7 cellular contexts compared by ENCODE assay signal in genomic region chr13:21268485-21268884, GRCh38.
DNase-seq lines count a peak whose midpoint lies in the region; ATAC-seq, FAIRE-seq and TF ChIP-seq lines count a peak whose summit lies in the region.
"Not testable (repeated sequence)": the region's sequence is repeated elsewhere in the genome, so short reads cannot be mapped to it uniquely, and the experiment has no call there.

No MANE protein-coding gene starts in this region.

- in situ Hi-C loops in HepG2 (cut with HindIII; ENCODE audit: extremely low pct_ligation_motif_present, low pct_unique_long_range_greater_than_20kb) = not testable (repeated sequence)

- H3K4me2 ChIP-seq in HepG2 (ENCODE audit: low read depth, low read length) = not testable (repeated sequence)

- not testable (repeated sequence) for H3K4me1 ChIP-seq in HepG2 (ENCODE audit: insufficient read depth, low read length); small intestine (ENCODE audit: control insufficient read depth in 2 of 2, insufficient read depth in 1 of 2, low read depth in 1 of 2, low read length in 1 of 2)

- H4K20me1 ChIP-seq in HepG2 (ENCODE audit: insufficient read depth, low read length) = not testable (repeated sequence)

- not testable (repeated sequence) for H3K27ac Mint-ChIP-seq in chondrocyte (ENCODE audit: unreplicated experiment)

- H3K4me3 ChIP-seq in GM06990 (replicated peaks; ENCODE audit: low read depth, low read length); HepG2 (replicated peaks in 1 of 3; ENCODE audit: insufficient read depth in 1 of 3, low read depth in 2 of 3, low read length in 3 of 3); small intestine (ENCODE audit: low read depth in 1 of 2, low read length in 2 of 2): not testable (repeated sequence)

- not testable (repeated sequence) for H3K4me1 Mint-ChIP-seq in chondrocyte (ENCODE audit: low read depth)

- not testable (repeated sequence) for H2AFZ ChIP-seq in HepG2 (ENCODE audit: low read length)

- not testable (repeated sequence) for TF ChIP-seq RAD21 in HepG2 (CRISPR knock-in tag; IDR thresholded peaks at IDR 0.05)

- not testable (repeated sequence) for BruUV-seq in HepG2 (replicated peaks; lab: Mats Ljungman, UMichigan)

- not testable (repeated sequence) for H3K36me3 Mint-ChIP-seq in chondrocyte (ENCODE audit: low read depth)

- H3K9me3 ChIP-seq in HepG2 (ENCODE audit: low read length); small intestine (ENCODE audit: control insufficient read depth, low read depth): not testable (repeated sequence)

- POLR2A ChIA-PET in HepG2 (lab: Yijun Ruan, JAX) = not testable (repeated sequence)

- CTCF ChIA-PET in HepG2 (lab: Yijun Ruan, JAX; ENCODE audit: low intra/inter-chr PET ratio, low total read pairs) = not testable (repeated sequence)

- peak; percentile 77 for FAIRE-seq in RCC 7860 (lab: Jason Lieb, UNC)
- peak; percentile 96 for FAIRE-seq in frontal cortex (lab: Jason Lieb, UNC)
- peak; percentile 65 for FAIRE-seq in HepG2 (lab: Jason Lieb, UNC)
- FAIRE-seq in small intestine (lab: Jason Lieb, UNC) = peak; percentile 98

- not testable (repeated sequence) for H3K27ac ChIP-seq in C4-2B; HepG2 (ENCODE audit: extremely low read length, insufficient read depth, low read length); small intestine (ENCODE audit: low read depth in 1 of 2, low read length in 1 of 2)

- not testable (repeated sequence) for TF ChIP-seq EP300 in HepG2 (IDR thresholded peaks at IDR 0.05; ENCODE audit: low read depth in 2 of 2, low read length in 2 of 2); HepG2 (CRISPR knock-in tag; IDR thresholded peaks at IDR 0.05; ENCODE audit: borderline replicate concordance)

- intact Hi-C loops in HepG2 (cut with micrococcal nuclease; ENCODE audit: unreplicated experiment) = not testable (repeated sequence)

- not testable (repeated sequence) for DNase-seq in GM06990 (ENCODE audit: extremely low read depth, insufficient read length); RCC 7860 (ENCODE audit: low spot score); chondrocyte (ENCODE audit: low spot score); frontal cortex (ENCODE audit: low spot score in 2 of 2); HepG2 (ENCODE audit: low spot score); small intestine

- 2% methylated on average over 1 of the region's 1 CpG for WGBS in HepG2 (ENCODE audit: low lambda C conversion rate)
- 15 to 29% (median 29%) methylated on average over 1 of the region's 1 CpG for WGBS in small intestine, 3 donors

- H3K9me3 Mint-ChIP-seq in chondrocyte (ENCODE audit: low read depth) = not testable (repeated sequence)

- H3K4me3 Mint-ChIP-seq in chondrocyte (ENCODE audit: unreplicated experiment) = not testable (repeated sequence)

- H3K27me3 ChIP-seq in GM06990 (replicated peaks; ENCODE audit: control insufficient read depth, insufficient read depth, low read length); HepG2 (ENCODE audit: control insufficient read depth in 1 of 2, insufficient read depth in 2 of 2, low read length in 2 of 2); small intestine (ENCODE audit: control insufficient read depth in 2 of 2, insufficient read depth in 2 of 2, low read length in 2 of 2): not testable (repeated sequence)

- H3K9ac ChIP-seq in HepG2 (ENCODE audit: insufficient read depth, low read depth, low read length) = not testable (repeated sequence)

- TF ChIP-seq POLR2A in HepG2 (IDR thresholded peaks at IDR 0.05; ENCODE audit: insufficient read depth in 1 of 2, low read depth in 2 of 2, low read length in 2 of 2) = not testable (repeated sequence)

- TF ChIP-seq CTCF in C4-2B (conservative IDR thresholded peaks at IDR 0.05) (peak; percentile 29), GM06990 (IDR thresholded peaks at IDR 0.05; ENCODE audit: insufficient read depth, low read length, poor library complexity, severe bottlenecking) (peak; percentile 5), chondrocyte (IDR thresholded peaks at IDR 0.05) (peak; percentile 61)
- not testable (repeated sequence) for TF ChIP-seq CTCF in HepG2 (CRISPR knock-in tag; IDR thresholded peaks at IDR 0.05)

- H3K79me2 ChIP-seq in HepG2 (ENCODE audit: insufficient read depth, low read length) = not testable (repeated sequence)

- ATAC-seq in HepG2 = not testable (repeated sequence)

- H3K27me3 Mint-ChIP-seq in chondrocyte (ENCODE audit: low read depth) = not testable (repeated sequence)

- H3K36me3 ChIP-seq in GM06990 (ENCODE audit: control insufficient read depth, insufficient read depth, low read length); HepG2 (replicated peaks in 1 of 2; ENCODE audit: control insufficient read depth in 1 of 2, insufficient read depth in 2 of 2, low read length in 2 of 2); small intestine (ENCODE audit: control insufficient read depth in 2 of 2, insufficient read depth in 2 of 2, low read length in 2 of 2): not testable (repeated sequence)
